16 cellular contexts compared by ENCODE assay signal in genomic region chr5:37214550-37214949, GRCh38. TPM values are rescaled to one million over a fixed set of nuclear protein-coding genes. Genes with fewer than 3 reads are reported as not detected.
A peak's percentile ranks its signal among the peaks of the same experiment; 100 is the strongest.
DNase-seq lines count a peak whose midpoint lies in the region; ATAC-seq and TF ChIP-seq lines count a peak whose summit lies in the region.
"Had no signal": no experiment of that assay in that cellular context is flagged by ENCODE, and none has a peak within 500 bp of the region (broad histone marks: within the 10 kb centered on the region; RNA-seq: fewer than 3 reads in every experiment).

No MANE protein-coding gene starts in this region.

- peak overlapping the region; percentile 9 for H3K27ac Mint-ChIP-seq in activated naive CD4-positive, alpha-beta T cell treated with anti-CD3 and anti-CD28 coated beads, Interleukin-2, amount 10 ng/mL, durations not matched to agents 7 days and 5 days
- peak overlapping the region; percentile 80 for H3K27ac Mint-ChIP-seq in activated CD8-positive, alpha-beta T cell treated with anti-CD3 and anti-CD28 coated beads, Interleukin-2, amount 10 ng/mL, durations not matched to agents 7 days and 5 days
- H3K27ac Mint-ChIP-seq: activated naive CD4-positive, alpha-beta T cell treated with anti-CD3 and anti-CD28 coated beads for 36 hours; IgD-negative memory B cell had no signal

- H3K36me3 Mint-ChIP-seq in activated naive CD4-positive, alpha-beta T cell treated with anti-CD3 and anti-CD28 coated beads, Interleukin-2, amount 10 ng/mL, durations not matched to agents 7 days and 5 days, result peaks cover 17% of the 10 kb centered on the region
- peaks cover 20% of the 10 kb centered on the region for H3K36me3 Mint-ChIP-seq in activated CD8-positive, alpha-beta T cell treated with anti-CD3 and anti-CD28 coated beads, Interleukin-2, amount 10 ng/mL, durations not matched to agents 7 days and 5 days (ENCODE audit: low read depth)

- intact Hi-C loops in transverse colon (cut with DNase I; ENCODE audit: low total_unique reads), result no loop called here

- H3K4me1 Mint-ChIP-seq in activated naive CD4-positive, alpha-beta T cell treated with anti-CD3 and anti-CD28 coated beads, Interleukin-2, amount 10 ng/mL, durations not matched to agents 7 days and 5 days, result peaks cover 14% of the 10 kb centered on the region
- peaks cover 10% of the 10 kb centered on the region for H3K4me1 Mint-ChIP-seq in activated CD8-positive, alpha-beta T cell treated with anti-CD3 and anti-CD28 coated beads, Interleukin-2, amount 10 ng/mL, durations not matched to agents 7 days and 5 days (ENCODE audit: low read depth)
- H3K4me1 Mint-ChIP-seq: nephron progenitor cell had no signal

- WGBS in transverse colon (ENCODE audit: low coverage in 1 of 2), 2 donors, result 4% methylated on average over 1 of the region's 1 CpG; no CpG with 5 or more reads in 1 of the 2 donors

- in situ Hi-C loops in transverse colon (cut with MboI; ENCODE audit: low pct_ligation_motif_present in 1 of 4, low pct_unique_long_range_greater_than_20kb in 1 of 4, low sequenced_read_pairs in 3 of 4), result no loop called here

- TF ChIP-seq CTCF in transverse colon (IDR thresholded peaks at IDR 0.05), result no peak

- POLR2A ChIA-PET in activated CD8-positive, alpha-beta T cell treated with anti-CD3 and anti-CD28 coated beads, Interleukin-2, amount 10 ng/mL, durations not matched to agents 7 days and 5 days (lab: Charles Lee), result no interaction called here

- no peaks in the 10 kb centered on the region for H3K27me3 Mint-ChIP-seq in activated naive CD4-positive, alpha-beta T cell treated with anti-CD3 and anti-CD28 coated beads, Interleukin-2, amount 10 ng/mL, durations not matched to agents 7 days and 5 days
- H3K27me3 Mint-ChIP-seq in activated CD8-positive, alpha-beta T cell treated with anti-CD3 and anti-CD28 coated beads, Interleukin-2, amount 10 ng/mL, durations not matched to agents 7 days and 5 days (ENCODE audit: low read depth), result no peaks in the 10 kb centered on the region
- H3K27me3 Mint-ChIP-seq: IgD-negative memory B cell had no signal

- H3K27me3 ChIP-seq in transverse colon, result no peaks in the 10 kb centered on the region
- H3K27me3 ChIP-seq: SJCRH30, upper lobe of left lung had no signal

- H3K4me1 ChIP-seq in transverse colon, result peaks cover 0 to 19% (median 7%) of the 10 kb centered on the region in 4 donors
- H3K4me1 ChIP-seq: SJCRH30, upper lobe of left lung had no signal

- H3K9me3 ChIP-seq in transverse colon, result no peaks in the 10 kb centered on the region
- H3K9me3 ChIP-seq: SJCRH30, upper lobe of left lung had no signal

- no peak overlapping the region for H3K4me3 Mint-ChIP-seq in activated naive CD4-positive, alpha-beta T cell treated with anti-CD3 and anti-CD28 coated beads, Interleukin-2, amount 10 ng/mL, durations not matched to agents 7 days and 5 days
- no peak overlapping the region for H3K4me3 Mint-ChIP-seq in activated CD8-positive, alpha-beta T cell treated with anti-CD3 and anti-CD28 coated beads, Interleukin-2, amount 10 ng/mL, durations not matched to agents 7 days and 5 days
- H3K4me3 Mint-ChIP-seq: activated naive CD4-positive, alpha-beta T cell treated with anti-CD3 and anti-CD28 coated beads for 36 hours; nephron progenitor cell had no signal

- H3K36me3 ChIP-seq in transverse colon, result peaks cover 0 to 17% (median 2%) of the 10 kb centered on the region in 4 donors

- H3K4me3 ChIP-seq in transverse colon, result no peak overlapping the region
- H3K4me3 ChIP-seq: SJCRH30, upper lobe of left lung had no signal

- no peak for DNase-seq in activated naive CD4-positive, alpha-beta T cell treated with anti-CD3 and anti-CD28 coated beads, Interleukin-2, amount 10 ng/mL, durations not matched to agents 7 days and 5 days
- no peak for DNase-seq in activated naive CD4-positive, alpha-beta T cell (lab: John Stamatoyannopoulos, UW)
- DNase-seq in MV-4-11 (lab: John Stamatoyannopoulos, UW), result peak; percentile 60
- no peak for DNase-seq in activated CD8-positive, alpha-beta T cell treated with anti-CD3 and anti-CD28 coated beads, Interleukin-2, amount 10 ng/mL, durations not matched to agents 7 days and 5 days
- no peak for DNase-seq in transverse colon
- no peak for DNase-seq in stimulated activated CD4-positive, alpha-beta T cell treated with anti-CD3 and anti-CD28 coated beads, Interleukin-4, amount 100 ng/mL, for 1 hour
- DNase-seq: activated CD4-positive, CD25-positive, alpha-beta regulatory T cell treated with anti-CD3 and anti-CD28 coated beads, Interleukin-2, amount 50 U/mL, for 72 hours; activated naive CD4-positive, alpha-beta T cell treated with anti-CD3 and anti-CD28 coated beads for 36 hours; HCEC 1CT; NCI-H2227 treated with DMSO at 0.1 percent for 48 hours; nephron progenitor cell; SJCRH30; upper lobe of left lung had no signal

- peak overlapping the region; percentile 47 to 70 (median 54) for H3K27ac ChIP-seq in transverse colon
- H3K27ac ChIP-seq: SJCRH30, upper lobe of left lung had no signal

- TF ChIP-seq EP300 in transverse colon (IDR thresholded peaks at IDR 0.05; ENCODE audit: low read depth), result no peak

- peak; percentile 39 for ATAC-seq in activated CD8-positive, alpha-beta T cell treated with anti-CD3 and anti-CD28 coated beads, Interleukin-2, amount 10 ng/mL, durations not matched to agents 7 days and 5 days
- no peak for ATAC-seq in GM18517 (IDR thresholded peaks at IDR 0.05; ENCODE audit: unreplicated experiment)
- no peak for ATAC-seq in GM18505 (IDR thresholded peaks at IDR 0.05; ENCODE audit: unreplicated experiment)

- TF ChIP-seq POLR2A in transverse colon (IDR thresholded peaks at IDR 0.05), result no peak
- TF ChIP-seq POLR2A in GM18505 (IDR thresholded peaks at IDR 0.05; ENCODE audit: borderline replicate concordance, extremely low read depth, insufficient read depth, insufficient read length), result no peak

- H3K9me3 Mint-ChIP-seq in activated naive CD4-positive, alpha-beta T cell treated with anti-CD3 and anti-CD28 coated beads, Interleukin-2, amount 10 ng/mL, durations not matched to agents 7 days and 5 days, result no peaks in the 10 kb centered on the region
- no peaks in the 10 kb centered on the region for H3K9me3 Mint-ChIP-seq in activated CD8-positive, alpha-beta T cell treated with anti-CD3 and anti-CD28 coated beads, Interleukin-2, amount 10 ng/mL, durations not matched to agents 7 days and 5 days (ENCODE audit: insufficient read depth)
- H3K9me3 Mint-ChIP-seq: activated naive CD4-positive, alpha-beta T cell treated with anti-CD3 and anti-CD28 coated beads for 36 hours; IgD-negative memory B cell; nephron progenitor cell had no signal

- CTCF ChIA-PET in activated naive CD4-positive, alpha-beta T cell treated with anti-CD3 and anti-CD28 coated beads, Interleukin-2, amount 10 ng/mL, durations not matched to agents 7 days and 5 days (lab: Charles Lee), result interaction anchor here (0.7 kb wide), 2 partner anchors 11 to 19 kb away, joined by 3 to 4 read pairs; no protein-coding TSS in a partner anchor
- CTCF ChIA-PET in activated CD8-positive, alpha-beta T cell treated with anti-CD3 and anti-CD28 coated beads, Interleukin-2, amount 10 ng/mL, durations not matched to agents 7 days and 5 days (lab: Charles Lee), result interaction anchor here (0.7 to 1.7 kb wide), 4 partner anchors 19 to 170 kb away, joined by 3 to 4 read pairs (median 4); no protein-coding TSS in a partner anchor

RNA-seq across cellular contexts. Expression of gene CPLANE1, which starts 34.6 kb away (rescaled TPM):
- total RNA-seq in activated CD8-positive, alpha-beta T cell treated with anti-CD3 and anti-CD28 coated beads, Interleukin-2, amount 10 ng/mL, durations not matched to agents 7 days and 5 days, result 10 to 100 TPM in 1 of 2 experiments, 1 to 10 TPM in 1; 7.2 to 10.5 TPM
- total RNA-seq in transverse colon, result 10 to 100 TPM; 18.1 to 67.7 (median 24.2) TPM
